Comparison of ENCODE assay signal across 1 cellular context in the genomic region with DNA sequence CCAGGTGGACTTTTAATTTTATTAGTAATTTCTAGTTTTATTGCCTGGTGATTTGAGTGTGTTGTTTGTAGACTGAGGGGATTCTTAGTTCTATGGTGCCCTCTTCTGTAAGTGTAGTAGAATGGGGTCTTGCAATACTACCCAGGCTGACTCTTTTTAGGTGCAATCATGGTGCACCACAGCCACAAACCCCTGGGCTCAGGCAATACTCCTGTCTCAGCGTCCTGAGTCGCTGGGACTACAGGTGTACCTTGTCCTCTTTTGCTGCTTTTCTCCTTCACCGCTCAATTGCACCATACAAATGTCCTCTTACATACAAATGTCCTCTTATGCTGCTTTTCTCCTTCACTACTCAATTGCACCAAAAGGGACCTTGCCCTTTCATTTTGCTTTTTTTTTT.
TF ChIP-seq lines count a peak whose summit lies in the region.

No MANE protein-coding gene starts in this region.

TF ChIP-seq in GM23338, 12 proteins besides CTCF, POLR2A, EP300 and RAD21 (continued from another document):
- TF ChIP-seq, protein P1, sequence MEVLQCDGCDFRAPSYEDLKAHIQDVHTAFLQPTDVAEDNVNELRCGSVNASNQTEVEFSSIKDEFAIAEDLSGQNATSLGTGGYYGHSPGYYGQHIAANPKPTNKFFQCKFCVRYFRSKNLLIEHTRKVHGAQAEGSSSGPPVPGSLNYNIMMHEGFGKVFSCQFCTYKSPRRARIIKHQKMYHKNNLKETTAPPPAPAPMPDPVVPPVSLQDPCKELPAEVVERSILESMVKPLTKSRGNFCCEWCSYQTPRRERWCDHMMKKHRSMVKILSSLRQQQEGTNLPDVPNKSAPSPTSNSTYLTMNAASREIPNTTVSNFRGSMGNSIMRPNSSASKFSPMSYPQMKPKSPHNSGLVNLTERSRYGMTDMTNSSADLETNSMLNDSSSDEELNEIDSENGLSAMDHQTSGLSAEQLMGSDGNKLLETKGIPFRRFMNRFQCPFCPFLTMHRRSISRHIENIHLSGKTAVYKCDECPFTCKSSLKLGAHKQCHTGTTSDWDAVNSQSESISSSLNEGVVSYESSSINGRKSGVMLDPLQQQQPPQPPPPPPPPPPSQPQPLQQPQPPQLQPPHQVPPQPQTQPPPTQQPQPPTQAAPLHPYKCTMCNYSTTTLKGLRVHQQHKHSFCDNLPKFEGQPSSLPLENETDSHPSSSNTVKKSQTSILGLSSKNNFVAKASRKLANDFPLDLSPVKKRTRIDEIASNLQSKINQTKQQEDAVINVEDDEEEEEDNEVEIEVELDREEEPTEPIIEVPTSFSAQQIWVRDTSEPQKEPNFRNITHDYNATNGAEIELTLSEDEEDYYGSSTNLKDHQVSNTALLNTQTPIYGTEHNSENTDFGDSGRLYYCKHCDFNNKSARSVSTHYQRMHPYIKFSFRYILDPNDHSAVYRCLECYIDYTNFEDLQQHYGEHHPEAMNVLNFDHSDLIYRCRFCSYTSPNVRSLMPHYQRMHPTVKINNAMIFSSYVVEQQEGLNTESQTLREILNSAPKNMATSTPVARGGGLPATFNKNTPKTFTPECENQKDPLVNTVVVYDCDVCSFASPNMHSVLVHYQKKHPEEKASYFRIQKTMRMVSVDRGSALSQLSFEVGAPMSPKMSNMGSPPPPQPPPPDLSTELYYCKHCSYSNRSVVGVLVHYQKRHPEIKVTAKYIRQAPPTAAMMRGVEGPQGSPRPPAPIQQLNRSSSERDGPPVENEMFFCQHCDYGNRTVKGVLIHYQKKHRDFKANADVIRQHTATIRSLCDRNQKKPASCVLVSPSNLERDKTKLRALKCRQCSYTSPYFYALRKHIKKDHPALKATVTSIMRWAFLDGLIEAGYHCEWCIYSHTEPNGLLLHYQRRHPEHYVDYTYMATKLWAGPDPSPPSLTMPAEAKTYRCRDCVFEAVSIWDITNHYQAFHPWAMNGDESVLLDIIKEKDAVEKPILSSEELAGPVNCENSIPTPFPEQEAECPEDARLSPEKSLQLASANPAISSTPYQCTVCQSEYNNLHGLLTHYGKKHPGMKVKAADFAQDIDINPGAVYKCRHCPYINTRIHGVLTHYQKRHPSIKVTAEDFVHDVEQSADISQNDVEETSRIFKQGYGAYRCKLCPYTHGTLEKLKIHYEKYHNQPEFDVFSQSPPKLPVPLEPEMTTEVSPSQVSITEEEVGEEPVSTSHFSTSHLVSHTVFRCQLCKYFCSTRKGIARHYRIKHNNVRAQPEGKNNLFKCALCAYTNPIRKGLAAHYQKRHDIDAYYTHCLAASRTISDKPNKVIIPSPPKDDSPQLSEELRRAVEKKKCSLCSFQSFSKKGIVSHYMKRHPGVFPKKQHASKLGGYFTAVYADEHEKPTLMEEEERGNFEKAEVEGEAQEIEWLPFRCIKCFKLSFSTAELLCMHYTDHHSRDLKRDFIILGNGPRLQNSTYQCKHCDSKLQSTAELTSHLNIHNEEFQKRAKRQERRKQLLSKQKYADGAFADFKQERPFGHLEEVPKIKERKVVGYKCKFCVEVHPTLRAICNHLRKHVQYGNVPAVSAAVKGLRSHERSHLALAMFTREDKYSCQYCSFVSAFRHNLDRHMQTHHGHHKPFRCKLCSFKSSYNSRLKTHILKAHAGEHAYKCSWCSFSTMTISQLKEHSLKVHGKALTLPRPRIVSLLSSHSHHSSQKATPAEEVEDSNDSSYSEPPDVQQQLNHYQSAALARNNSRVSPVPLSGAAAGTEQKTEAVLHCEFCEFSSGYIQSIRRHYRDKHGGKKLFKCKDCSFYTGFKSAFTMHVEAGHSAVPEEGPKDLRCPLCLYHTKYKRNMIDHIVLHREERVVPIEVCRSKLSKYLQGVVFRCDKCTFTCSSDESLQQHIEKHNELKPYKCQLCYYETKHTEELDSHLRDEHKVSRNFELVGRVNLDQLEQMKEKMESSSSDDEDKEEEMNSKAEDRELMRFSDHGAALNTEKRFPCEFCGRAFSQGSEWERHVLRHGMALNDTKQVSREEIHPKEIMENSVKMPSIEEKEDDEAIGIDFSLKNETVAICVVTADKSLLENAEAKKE (CRISPR knock-in tag; IDR thresholded peaks at IDR 0.05), result no peak
- TF ChIP-seq STAT1 (IDR thresholded peaks at IDR 0.05; ENCODE audit: unreplicated experiment) (no peak), NANOG (IDR thresholded peaks at IDR 0.05; ENCODE audit: borderline replicate concordance) (no peak), ZNF114 (CRISPR knock-in tag; IDR thresholded peaks at IDR 0.05) (no peak), EZH2 (IDR thresholded peaks at IDR 0.05; ENCODE audit: low read depth, unreplicated experiment) (no peak), JUNB (IDR thresholded peaks at IDR 0.05; ENCODE audit: unreplicated experiment) (no peak), POLR2AphosphoS5 (IDR thresholded peaks at IDR 0.05; ENCODE audit: low read depth) (no peak), CREB1 (CRISPR knock-in tag; IDR thresholded peaks at IDR 0.05; ENCODE audit: low read depth) (no peak)
- TF ChIP-seq, protein P2, sequence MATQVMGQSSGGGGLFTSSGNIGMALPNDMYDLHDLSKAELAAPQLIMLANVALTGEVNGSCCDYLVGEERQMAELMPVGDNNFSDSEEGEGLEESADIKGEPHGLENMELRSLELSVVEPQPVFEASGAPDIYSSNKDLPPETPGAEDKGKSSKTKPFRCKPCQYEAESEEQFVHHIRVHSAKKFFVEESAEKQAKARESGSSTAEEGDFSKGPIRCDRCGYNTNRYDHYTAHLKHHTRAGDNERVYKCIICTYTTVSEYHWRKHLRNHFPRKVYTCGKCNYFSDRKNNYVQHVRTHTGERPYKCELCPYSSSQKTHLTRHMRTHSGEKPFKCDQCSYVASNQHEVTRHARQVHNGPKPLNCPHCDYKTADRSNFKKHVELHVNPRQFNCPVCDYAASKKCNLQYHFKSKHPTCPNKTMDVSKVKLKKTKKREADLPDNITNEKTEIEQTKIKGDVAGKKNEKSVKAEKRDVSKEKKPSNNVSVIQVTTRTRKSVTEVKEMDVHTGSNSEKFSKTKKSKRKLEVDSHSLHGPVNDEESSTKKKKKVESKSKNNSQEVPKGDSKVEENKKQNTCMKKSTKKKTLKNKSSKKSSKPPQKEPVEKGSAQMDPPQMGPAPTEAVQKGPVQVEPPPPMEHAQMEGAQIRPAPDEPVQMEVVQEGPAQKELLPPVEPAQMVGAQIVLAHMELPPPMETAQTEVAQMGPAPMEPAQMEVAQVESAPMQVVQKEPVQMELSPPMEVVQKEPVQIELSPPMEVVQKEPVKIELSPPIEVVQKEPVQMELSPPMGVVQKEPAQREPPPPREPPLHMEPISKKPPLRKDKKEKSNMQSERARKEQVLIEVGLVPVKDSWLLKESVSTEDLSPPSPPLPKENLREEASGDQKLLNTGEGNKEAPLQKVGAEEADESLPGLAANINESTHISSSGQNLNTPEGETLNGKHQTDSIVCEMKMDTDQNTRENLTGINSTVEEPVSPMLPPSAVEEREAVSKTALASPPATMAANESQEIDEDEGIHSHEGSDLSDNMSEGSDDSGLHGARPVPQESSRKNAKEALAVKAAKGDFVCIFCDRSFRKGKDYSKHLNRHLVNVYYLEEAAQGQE (IDR thresholded peaks at IDR 0.05; ENCODE audit: unreplicated experiment), result no peak
- TF ChIP-seq, protein P3, sequence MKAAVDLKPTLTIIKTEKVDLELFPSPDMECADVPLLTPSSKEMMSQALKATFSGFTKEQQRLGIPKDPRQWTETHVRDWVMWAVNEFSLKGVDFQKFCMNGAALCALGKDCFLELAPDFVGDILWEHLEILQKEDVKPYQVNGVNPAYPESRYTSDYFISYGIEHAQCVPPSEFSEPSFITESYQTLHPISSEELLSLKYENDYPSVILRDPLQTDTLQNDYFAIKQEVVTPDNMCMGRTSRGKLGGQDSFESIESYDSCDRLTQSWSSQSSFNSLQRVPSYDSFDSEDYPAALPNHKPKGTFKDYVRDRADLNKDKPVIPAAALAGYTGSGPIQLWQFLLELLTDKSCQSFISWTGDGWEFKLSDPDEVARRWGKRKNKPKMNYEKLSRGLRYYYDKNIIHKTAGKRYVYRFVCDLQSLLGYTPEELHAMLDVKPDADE (IDR thresholded peaks at IDR 0.05), result no peak
